ENCODE assay signal across 8 cellular contexts in the genomic region with DNA sequence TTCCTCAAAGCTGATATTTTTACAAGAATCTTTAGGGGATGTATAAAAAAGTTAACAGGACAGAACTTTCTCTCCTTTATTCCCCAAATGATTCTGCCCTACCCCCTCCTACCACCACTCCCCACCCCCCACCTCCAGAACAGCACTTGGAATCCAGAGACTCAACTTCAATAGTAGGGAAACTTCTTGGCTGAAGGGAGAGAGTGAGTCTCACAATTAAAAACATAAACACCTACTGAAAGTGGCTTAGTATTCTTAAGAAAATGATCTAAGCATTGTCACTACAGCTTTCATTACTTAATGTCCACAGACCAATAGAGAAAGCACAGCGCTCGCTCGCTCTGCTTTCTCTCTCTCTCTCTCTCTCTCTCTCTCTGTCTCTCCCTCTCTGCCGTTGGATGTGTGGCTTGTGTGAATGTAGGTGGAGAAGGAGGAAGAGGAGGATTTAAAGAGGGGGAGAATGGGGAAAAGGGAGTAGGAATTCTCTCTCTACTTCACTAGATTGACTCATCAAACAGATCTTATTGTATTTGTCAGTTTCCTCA. TPM values are rescaled to one million over a fixed set of nuclear protein-coding genes. Genes with fewer than 3 reads are reported as not detected.
DNase-seq lines count a peak whose midpoint lies in the region; ATAC-seq and TF ChIP-seq lines count a peak whose summit lies in the region.

No MANE protein-coding gene starts in this region.

- H3K9ac ChIP-seq in mucosa of rectum (ENCODE audit: low read depth in 1 of 2, low read length in 2 of 2) (no peak overlapping the region), Karpas-422 (ENCODE audit: low read length) (no peak overlapping the region)

- POLR2A ChIA-PET in T-cell (lab: Charles Lee) = no interaction called here

- no peaks in the 10 kb centered on the region for H3K27me3 Mint-ChIP-seq in T-cell

- H3K27ac ChIP-seq in mucosa of rectum (ENCODE audit: low read depth in 2 of 2, low read length in 2 of 2) (peak overlapping the region; percentile 22 to 38), Karpas-422 (ENCODE audit: low read length) (no peak overlapping the region)

- H3K27me3 ChIP-seq in mucosa of rectum (ENCODE audit: control insufficient read depth in 2 of 2, insufficient read depth in 2 of 2, low read length in 2 of 2) (no peaks in the 10 kb centered on the region), Karpas-422 (ENCODE audit: low read length) (no peaks in the 10 kb centered on the region)

- H2AFZ ChIP-seq in Karpas-422 (ENCODE audit: low read length) = no peak overlapping the region

- H3K79me2 ChIP-seq in Karpas-422 (ENCODE audit: low read length) = no peaks in the 10 kb centered on the region

- peaks cover 0 to 3% (median 0%) of the 10 kb centered on the region in 3 donors for H3K9me3 Mint-ChIP-seq in T-cell

- H3K4me3 ChIP-seq in AG09309 (ENCODE audit: control insufficient read depth, low read depth, low read length) (peak overlapping the region; percentile 17), mucosa of rectum (ENCODE audit: low read length in 2 of 2) (peak overlapping the region; percentile 60 to 64), Karpas-422 (ENCODE audit: low read length) (no peak overlapping the region)

- H3K36me3 ChIP-seq in mucosa of rectum (ENCODE audit: control insufficient read depth in 2 of 2, insufficient read depth in 2 of 2, low read length in 2 of 2) = no peaks in the 10 kb centered on the region
- no peaks in the 10 kb centered on the region for H3K36me3 ChIP-seq in Karpas-422 (ENCODE audit: insufficient read depth, low read length)

- H3K36me3 Mint-ChIP-seq in T-cell = no peaks in the 10 kb centered on the region

- no peak overlapping the region for H3K27ac Mint-ChIP-seq in T-cell

- H3K4me2 ChIP-seq in Karpas-422 (ENCODE audit: low read depth, low read length, poor library complexity, severe bottlenecking) = no peak overlapping the region

- no peaks in the 10 kb centered on the region for H4K20me1 ChIP-seq in Karpas-422 (ENCODE audit: insufficient read depth, low read depth, low read length)

- TF ChIP-seq CTCF in AG09309 (IDR thresholded peaks at IDR 0.05; ENCODE audit: control insufficient read depth, insufficient read depth, low read depth, low read length, missing control alignments) = no peak

- ATAC-seq in HG02571 (IDR thresholded peaks at IDR 0.05; ENCODE audit: unreplicated experiment) (no peak), T-cell (replicated peaks in 1 of 4) (no peak), HG02678 (IDR thresholded peaks at IDR 0.05; ENCODE audit: unreplicated experiment) (no peak)

- no peaks in the 10 kb centered on the region for H3K4me1 ChIP-seq in mucosa of rectum (ENCODE audit: control insufficient read depth in 2 of 2, insufficient read depth in 2 of 2, low read length in 2 of 2)
- no peaks in the 10 kb centered on the region for H3K4me1 ChIP-seq in Karpas-422 (ENCODE audit: low read length)

- in situ Hi-C loops in KBM-7 (cut with MboI; ENCODE audit: low pct_unique_long_range_greater_than_20kb, low sequenced_read_pairs) = no loop called here

- no peaks in the 10 kb centered on the region for H3K9me3 ChIP-seq in mucosa of rectum (ENCODE audit: control insufficient read depth in 2 of 2, low read length in 2 of 2)
- H3K9me3 ChIP-seq in Karpas-422 (ENCODE audit: low read length) = peaks cover 10% of the 10 kb centered on the region; the same call in 1 of the 2 replicates

- DNase-seq in AG09309 (ENCODE audit: low read depth) = no peak
- DNase-seq in KBM-7 = peak; percentile 55
- DNase-seq in ecto neural progenitor cell (ENCODE audit: low spot score) = peak; percentile 43
- no peak for DNase-seq in T-cell
- no peak for DNase-seq in Karpas-422

- H3K9me2 ChIP-seq in Karpas-422 (replicated peaks; ENCODE audit: insufficient read depth, low read length) = no peaks in the 10 kb centered on the region

- peak overlapping the region in 1 of 3 donors; percentile 92 for H3K4me3 Mint-ChIP-seq in T-cell

- CTCF ChIA-PET in T-cell (lab: Charles Lee) = no interaction called here

- H3K4me1 Mint-ChIP-seq in T-cell = peaks cover 20 to 37% (median 24%) of the 10 kb centered on the region in 3 donors

RNA-seq across cellular contexts. Expression of a gene that starts 1.5 kb away (rescaled TPM):
- 1 to 10 TPM in 1 of 5 donors, under 1 TPM in 3, not detected in 1; 0.15 to 1.6 (median 0.53) TPM for total RNA-seq in T-cell
- total RNA-seq in Karpas-422 (2014; rRNA removed; shearing (Covaris generic); ENCODE audit: low replicate concordance) = not detected in 2 replicates

Comparison
In these comparisons a context has a peak if more than half of its experiments do, and no peak if none do; other contexts are left out.
1. DNase-seq: peak in KBM-7 (single experiment) and ecto neural progenitor cell (single experiment); none in AG09309 (single experiment), T-cell (0 of 34) and Karpas-422 (single experiment).